In the genomic region with DNA sequence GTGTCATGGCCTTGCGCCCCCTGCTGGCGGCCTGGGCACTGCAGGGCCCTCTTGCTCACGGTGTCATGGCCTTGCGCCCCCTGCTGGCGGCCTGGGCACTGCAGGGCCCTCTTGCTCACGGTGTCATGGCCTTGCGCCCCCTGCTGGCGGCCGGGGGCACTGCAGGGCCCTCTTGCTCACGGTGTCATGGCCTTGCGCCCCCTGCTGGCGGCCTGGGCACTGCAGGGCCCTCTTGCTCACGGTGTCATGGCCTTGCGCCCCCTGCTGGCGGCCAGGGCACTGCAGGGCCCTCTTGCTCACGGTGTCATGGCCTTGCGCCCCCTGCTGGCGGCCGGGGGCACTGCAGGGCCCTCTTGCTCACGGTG, we compare ENCODE assay signal across 7 cellular contexts. TPM values are rescaled to one million over a fixed set of nuclear protein-coding genes. Genes with fewer than 3 reads are reported as not detected.
"Had no signal": no experiment of that assay in that cellular context is flagged by ENCODE, and none has a peak within 500 bp of the region (broad histone marks: within the 10 kb centered on the region; RNA-seq: fewer than 3 reads in every experiment).

No MANE protein-coding gene starts in this region.

RNA-seq across cellular contexts. Expression of a gene that starts 47.3 kb away (rescaled TPM):
- total RNA-seq: epithelial cell of proximal tubule, left lung, osteoblast, pulmonary artery endothelial cell, sciatic nerve, skeletal muscle tissue had no signal
- polyA plus RNA-seq: immature natural killer cell had no signal
